Comparison of ENCODE assay signal across 25 cellular contexts in genomic region chr22:23583836-23584235, GRCh38. TPM values are rescaled to one million over a fixed set of nuclear protein-coding genes. Genes with fewer than 3 reads are reported as not detected.
"Had no signal": no experiment of that assay in that cellular context is flagged by ENCODE, and none has a peak within 500 bp of the region (broad histone marks: within the 10 kb centered on the region; RNA-seq: fewer than 3 reads in every experiment).

No MANE protein-coding gene starts in this region.

- H3K27me3 ChIP-seq: hepatocyte, sigmoid colon, uterus had no signal

- H3K27ac ChIP-seq: hepatocyte, parathyroid adenoma, sigmoid colon, spleen, tibial artery, uterus had no signal

- H3K36me3 Mint-ChIP-seq: activated naive CD4-positive, alpha-beta T cell treated with anti-CD3 and anti-CD28 coated beads, Interleukin-2, amount 10 ng/mL, durations not matched to agents 7 days and 5 days; brain; naive thymus-derived CD4-positive, alpha-beta T cell had no signal

- H3K4me3 Mint-ChIP-seq: activated CD4-positive, alpha-beta T cell treated with anti-CD3 and anti-CD28 coated beads, Interleukin-2, amount 10 ng/mL, durations not matched to agents 7 days and 5 days; activated CD8-positive, alpha-beta T cell treated with anti-CD3 and anti-CD28 coated beads, Interleukin-2, amount 10 ng/mL, durations not matched to agents 7 days and 5 days; activated naive CD4-positive, alpha-beta T cell treated with anti-CD3 and anti-CD28 coated beads, Interleukin-2, amount 10 ng/mL, durations not matched to agents 7 days and 5 days; activated naive CD8-positive, alpha-beta T cell treated with anti-CD3 and anti-CD28 coated beads, Interleukin-2, amount 50 U/mL, for 24 hours; activated T-cell treated with anti-CD3 and anti-CD28 coated beads, Interleukin-2, amount 50 U/mL, for 24 hours; brain; naive thymus-derived CD4-positive, alpha-beta T cell; T-helper 1 cell treated with Interleukin-12 subunit alpha and Interleukin-12 subunit beta and Interleukin-4 antibody, amounts not matched to agents 30 μg/mL and 1 μg/mL, for 36 hours had no signal

- H3K4me1 Mint-ChIP-seq: brain had no signal

- H3K27ac Mint-ChIP-seq: activated CD4-positive, alpha-beta T cell treated with anti-CD3 and anti-CD28 coated beads, Interleukin-2, amount 10 ng/mL, durations not matched to agents 7 days and 5 days; activated CD8-positive, alpha-beta T cell treated with anti-CD3 and anti-CD28 coated beads, Interleukin-2, amount 10 ng/mL, durations not matched to agents 7 days and 5 days; activated naive CD4-positive, alpha-beta T cell treated with anti-CD3 and anti-CD28 coated beads, Interleukin-2, amount 10 ng/mL, durations not matched to agents 7 days and 5 days; activated naive CD8-positive, alpha-beta T cell treated with anti-CD3 and anti-CD28 coated beads, Interleukin-2, amount 50 U/mL, for 24 hours; activated T-cell treated with anti-CD3 and anti-CD28 coated beads, Interleukin-2, amount 50 U/mL, for 24 hours; brain; naive thymus-derived CD4-positive, alpha-beta T cell; T-helper 1 cell treated with Interleukin-12 subunit alpha and Interleukin-12 subunit beta and Interleukin-4 antibody, amounts not matched to agents 30 μg/mL and 1 μg/mL, for 36 hours had no signal

- H3K4me1 ChIP-seq: parathyroid adenoma, sigmoid colon, spleen, tibial artery, uterus had no signal

- H3K9me3 ChIP-seq: sigmoid colon, spleen, tibial artery, uterus had no signal

- ATAC-seq: activated CD4-positive, CD25-positive, alpha-beta regulatory T cell treated with anti-CD3 and anti-CD28 coated beads, Interleukin-2, amount 50 U/mL, for 24 hours; activated CD8-positive, alpha-beta T cell treated with anti-CD3 and anti-CD28 coated beads, Interleukin-2, amount 10 ng/mL, durations not matched to agents 7 days and 5 days; activated naive CD8-positive, alpha-beta T cell treated with anti-CD3 and anti-CD28 coated beads, Interleukin-2, amount 50 U/mL, for 24 hours; left lobe of liver; naive thymus-derived CD4-positive, alpha-beta T cell; stimulated activated naive CD8-positive, alpha-beta T cell treated with anti-CD3 and anti-CD28 coated beads, Interleukin-15, Interleukin-2, amounts not matched to agents 100 U/mL and 50 U/mL, for 24 hours had no signal

- H3K36me3 ChIP-seq: sigmoid colon, spleen, tibial artery, uterus had no signal

- H3K4me3 ChIP-seq: hepatocyte, sigmoid colon, spleen, tibial artery, uterus had no signal

- H3K4me2 ChIP-seq: hepatocyte had no signal

- H2AFZ ChIP-seq: hepatocyte, parathyroid adenoma had no signal

- DNase-seq: activated CD4-positive, alpha-beta T cell treated with anti-CD3 and anti-CD28 coated beads, Interleukin-2, amount 10 ng/mL, durations not matched to agents 7 days and 5 days; activated CD8-positive, alpha-beta T cell treated with anti-CD3 and anti-CD28 coated beads, Interleukin-2, amount 10 ng/mL, durations not matched to agents 7 days and 5 days; activated naive CD4-positive, alpha-beta T cell treated with anti-CD3 and anti-CD28 coated beads, Interleukin-2, amount 10 ng/mL, durations not matched to agents 7 days and 5 days; activated naive CD8-positive, alpha-beta T cell treated with anti-CD3 and anti-CD28 coated beads, Interleukin-2, amount 50 U/mL, for 24 hours; activated T-cell treated with anti-CD3 and anti-CD28 coated beads, Interleukin-2, amount 50 U/mL, for 24 hours; anterior cingulate cortex; foreskin fibroblast; islet precursor cell; naive thymus-derived CD4-positive, alpha-beta T cell; sigmoid colon; spleen; stimulated activated CD4-positive, alpha-beta T cell treated with anti-CD3 and anti-CD28 coated beads, Interleukin-4, amount 100 ng/mL, for 4 hours; stimulated activated naive CD8-positive, alpha-beta T cell treated with anti-CD3 and anti-CD28 coated beads, Interleukin-15, Interleukin-2, amounts not matched to agents 100 U/mL and 50 U/mL, for 24 hours; substantia nigra; tibial artery; uterus had no signal

- H3K79me2 ChIP-seq: hepatocyte, parathyroid adenoma had no signal

- H3K9me3 Mint-ChIP-seq: activated CD4-positive, alpha-beta T cell treated with anti-CD3 and anti-CD28 coated beads, Interleukin-2, amount 10 ng/mL, durations not matched to agents 7 days and 5 days; activated naive CD4-positive, alpha-beta T cell treated with anti-CD3 and anti-CD28 coated beads, Interleukin-2, amount 10 ng/mL, durations not matched to agents 7 days and 5 days; activated naive CD8-positive, alpha-beta T cell treated with anti-CD3 and anti-CD28 coated beads, Interleukin-2, amount 50 U/mL, for 24 hours; activated T-cell treated with anti-CD3 and anti-CD28 coated beads, Interleukin-2, amount 50 U/mL, for 24 hours; brain; T-helper 1 cell treated with Interleukin-12 subunit alpha and Interleukin-12 subunit beta and Interleukin-4 antibody, amounts not matched to agents 30 μg/mL and 1 μg/mL, for 36 hours had no signal

RNA-seq across cellular contexts. Expression of gene IGLL1, which starts 3.7 kb away (rescaled TPM):
- total RNA-seq: activated CD4-positive, alpha-beta T cell treated with anti-CD3 and anti-CD28 coated beads, Interleukin-2, amount 10 ng/mL, durations not matched to agents 7 days and 5 days; activated CD8-positive, alpha-beta T cell treated with anti-CD3 and anti-CD28 coated beads, Interleukin-2, amount 10 ng/mL, durations not matched to agents 7 days and 5 days; dermis microvascular lymphatic vessel endothelial cell; hepatocyte; left lobe of liver; lung microvascular endothelial cell; renal cortical epithelial cell; sigmoid colon; spleen had no signal
- polyA plus RNA-seq: hepatocyte; naive thymus-derived CD4-positive, alpha-beta T cell; sigmoid colon had no signal

RNA-seq across cellular contexts. Expression of gene DRICH1, which starts 48.3 kb away (rescaled TPM):
- total RNA-seq: dermis microvascular lymphatic vessel endothelial cell, hepatocyte, lung microvascular endothelial cell had no signal
- polyA plus RNA-seq: hepatocyte; naive thymus-derived CD4-positive, alpha-beta T cell had no signal
